In genomic region chr2:64832926-64833325, GRCh38 we compare ENCODE assay signal across 17 cellular contexts.
"Had no signal": no experiment of that assay in that cellular context is flagged by ENCODE, and none has a peak within 500 bp of the region (broad histone marks: within the 10 kb centered on the region; RNA-seq: fewer than 3 reads in every experiment).

No MANE protein-coding gene starts in this region.

- H3K27me3 ChIP-seq: body of pancreas, upper lobe of left lung had no signal

- H3K36me3 Mint-ChIP-seq: activated CD4-positive, alpha-beta memory T cell treated with anti-CD3 and anti-CD28 coated beads for 36 hours; activated naive CD8-positive, alpha-beta T cell treated with anti-CD3 and anti-CD28 coated beads for 36 hours had no signal

- H3K9me3 ChIP-seq: body of pancreas, left ventricle myocardium inferior, prostate gland, upper lobe of left lung had no signal

- H3K4me3 ChIP-seq: body of pancreas, coronary artery, left ventricle myocardium inferior, prostate gland, upper lobe of left lung had no signal

- H3K27me3 Mint-ChIP-seq: activated B cell treated with CpG ODN at 0.5 μM for 24 hours; activated CD4-positive, alpha-beta memory T cell treated with anti-CD3 and anti-CD28 coated beads for 36 hours; activated naive CD8-positive, alpha-beta T cell treated with anti-CD3 and anti-CD28 coated beads for 36 hours had no signal

- ATAC-seq: body of pancreas; right cardiac atrium; stimulated activated naive CD8-positive, alpha-beta T cell treated with anti-CD3 and anti-CD28 coated beads, Interleukin-15, amount 100 ng/mL, for 72 hours had no signal

- H3K36me3 ChIP-seq: left ventricle myocardium inferior, prostate gland, upper lobe of left lung had no signal

- H3K27ac Mint-ChIP-seq: activated CD4-positive, alpha-beta memory T cell treated with anti-CD3 and anti-CD28 coated beads for 36 hours; activated naive CD8-positive, alpha-beta T cell treated with anti-CD3 and anti-CD28 coated beads for 36 hours had no signal

- H3K9me3 Mint-ChIP-seq: activated B cell treated with CpG ODN at 0.5 μM for 24 hours; activated CD4-positive, alpha-beta memory T cell treated with anti-CD3 and anti-CD28 coated beads for 36 hours; activated naive CD8-positive, alpha-beta T cell treated with anti-CD3 and anti-CD28 coated beads for 36 hours; activated T-helper 1 cell treated with anti-CD3 and anti-CD28 coated beads, Interleukin-12 subunit alpha, Interleukin-12 subunit beta, Interleukin-2, Interleukin-4 antibody, amounts not matched to agents 30 ng/mL and 10 ng/mL and 1 ng/mL, durations not matched to agents 14 hours and 24 hours and 36 hours had no signal

- H3K4me3 Mint-ChIP-seq: activated B cell treated with CpG ODN at 0.5 μM for 24 hours; activated CD4-positive, alpha-beta memory T cell treated with anti-CD3 and anti-CD28 coated beads for 36 hours; activated naive CD8-positive, alpha-beta T cell treated with anti-CD3 and anti-CD28 coated beads for 36 hours; activated T-helper 1 cell treated with anti-CD3 and anti-CD28 coated beads, Interleukin-12 subunit alpha, Interleukin-12 subunit beta, Interleukin-2, Interleukin-4 antibody, amounts not matched to agents 30 ng/mL and 10 ng/mL and 1 ng/mL, durations not matched to agents 14 hours and 24 hours and 36 hours; stimulated activated naive CD8-positive, alpha-beta T cell treated with anti-CD3 and anti-CD28 coated beads, Interleukin-15, amount 100 ng/mL, for 72 hours had no signal

- DNase-seq: activated B cell treated with CpG ODN at 0.5 μM for 24 hours; activated CD4-positive, alpha-beta memory T cell treated with anti-CD3 and anti-CD28 coated beads for 36 hours; activated CD4-positive, alpha-beta T cell treated with anti-CD3 and anti-CD28 coated beads for 4 hours; activated gamma-delta T cell treated with Interleukin-2 at 50 U/mL for 16 hours; activated naive CD8-positive, alpha-beta T cell treated with anti-CD3 and anti-CD28 coated beads for 36 hours; activated T-cell treated with anti-CD3 and anti-CD28 coated beads for 4 hours; body of pancreas; caudate nucleus; head of caudate nucleus; kidney glomerular epithelial cell; left ventricle myocardium inferior; right cardiac atrium; stimulated activated naive CD8-positive, alpha-beta T cell treated with anti-CD3 and anti-CD28 coated beads, Interleukin-15, amount 100 ng/mL, for 72 hours; upper lobe of left lung had no signal

- H3K4me1 ChIP-seq: prostate gland had no signal

- H3K27ac ChIP-seq: body of pancreas, coronary artery, left ventricle myocardium inferior, prostate gland, upper lobe of left lung had no signal
